Comparison of ENCODE assay signal across 23 cellular contexts in the genomic region with DNA sequence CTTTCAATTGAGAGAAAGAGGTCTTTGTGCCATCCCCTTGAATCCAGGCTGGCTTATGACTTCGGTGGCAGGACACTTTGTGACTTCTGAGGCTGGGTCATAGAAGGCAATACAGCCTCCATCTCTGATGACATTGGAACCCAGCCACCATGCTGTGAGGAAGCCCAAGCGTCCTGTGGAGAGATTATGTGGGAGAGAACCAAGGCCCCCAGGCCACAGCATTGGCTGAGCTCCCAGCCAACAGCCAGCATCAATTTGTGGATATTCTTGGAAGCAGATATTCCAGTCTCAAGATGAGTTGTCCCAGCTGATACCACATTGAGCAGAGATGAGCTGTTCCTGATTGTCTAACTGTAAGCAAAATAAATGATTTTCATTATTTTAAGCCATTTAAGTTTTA. TPM values are rescaled to one million over a fixed set of nuclear protein-coding genes. Genes with fewer than 3 reads are reported as not detected.
DNase-seq lines count a peak whose midpoint lies in the region; ATAC-seq and TF ChIP-seq lines count a peak whose summit lies in the region.
"Had no signal": no experiment of that assay in that cellular context is flagged by ENCODE, and none has a peak within 500 bp of the region (broad histone marks: within the 10 kb centered on the region; RNA-seq: fewer than 3 reads in every experiment).

No MANE protein-coding gene starts in this region.

- POLR2A ChIA-PET in SK-N-SH (lab: Yijun Ruan, JAX) = no interaction called here

- H2AFZ ChIP-seq in SK-N-SH (ENCODE audit: low read depth) = no peak overlapping the region
- no peak overlapping the region for H2AFZ ChIP-seq in neural progenitor cell (replicated peaks)

- no peak for TF ChIP-seq CTCF in SK-N-SH (IDR thresholded peaks at IDR 0.05)
- TF ChIP-seq CTCF in chondrocyte (IDR thresholded peaks at IDR 0.05) = no peak
- no peak for TF ChIP-seq CTCF in nephron progenitor cell (IDR thresholded peaks at IDR 0.05)
- TF ChIP-seq CTCF in neural progenitor cell (IDR thresholded peaks at IDR 0.05) = no peak

- H3F3A ChIP-seq in SK-N-SH (replicated peaks; ENCODE audit: insufficient read depth) = no peaks in the 10 kb centered on the region
- H3F3A ChIP-seq in neural progenitor cell (ENCODE audit: low read depth) = peaks cover 6% of the 10 kb centered on the region

- ATAC-seq in SK-N-SH treated with all-trans-retinoic acid at 6 μM for 48 hours (no peak), HG02763 (IDR thresholded peaks at IDR 0.05; ENCODE audit: unreplicated experiment) (no peak)

- H3K36me3 Mint-ChIP-seq in chondrocyte (ENCODE audit: low read depth) = no peaks in the 10 kb centered on the region
- H3K36me3 Mint-ChIP-seq in nephron progenitor cell (ENCODE audit: low read depth) = peaks cover 16% of the 10 kb centered on the region
- H3K36me3 Mint-ChIP-seq in neural progenitor cell = no peaks in the 10 kb centered on the region
- H3K36me3 Mint-ChIP-seq: CD14-positive monocyte had no signal

- H3K4me3 ChIP-seq in SK-N-SH (ENCODE audit: low read depth in 2 of 2, low read length in 1 of 2) = no peak overlapping the region
- H3K4me3 ChIP-seq in neural progenitor cell = no peak overlapping the region
- H3K4me3 ChIP-seq: BLaER1 treated with 17β-estradiol and CSF1 and Interleukin-3, amounts not matched to agents 10 nM and 100 nM; HAP-1 had no signal

- H3K4me3 Mint-ChIP-seq in chondrocyte (ENCODE audit: unreplicated experiment) (no peak overlapping the region), nephron progenitor cell (no peak overlapping the region), neural progenitor cell (no peak overlapping the region)
- H3K4me3 Mint-ChIP-seq: CD14-positive monocyte; CD4-positive, alpha-beta T cell; CD8-positive, alpha-beta memory T cell; HFFc6 had no signal

- H3K4me2 ChIP-seq in SK-N-SH (no peak overlapping the region), neural progenitor cell (no peak overlapping the region)

- no peak for TF ChIP-seq RAD21 in SK-N-SH (IDR thresholded peaks at IDR 0.05; ENCODE audit: low read length)

- H3K27ac Mint-ChIP-seq in chondrocyte (ENCODE audit: unreplicated experiment) = no peak overlapping the region
- H3K27ac Mint-ChIP-seq in nephron progenitor cell = peak overlapping the region; percentile 44
- H3K27ac Mint-ChIP-seq in neural progenitor cell = no peak overlapping the region
- H3K27ac Mint-ChIP-seq: CD4-positive, alpha-beta T cell; CD8-positive, alpha-beta memory T cell; HFFc6 had no signal

- no peak for TF ChIP-seq EP300 in SK-N-SH (IDR thresholded peaks at IDR 0.05; ENCODE audit: borderline replicate concordance in 1 of 2, low read depth in 1 of 2, low read length in 1 of 2)

- H3K27me3 ChIP-seq in SK-N-SH (ENCODE audit: insufficient read depth) (peaks cover 28% of the 10 kb centered on the region; the same call in 1 of the 2 replicates), neural progenitor cell (no peaks in the 10 kb centered on the region)
- H3K27me3 ChIP-seq: BE2C had no signal

- H3K4me1 ChIP-seq in SK-N-SH (ENCODE audit: control insufficient read depth in 1 of 2, insufficient read depth in 2 of 2, low read depth in 1 of 2, low read length in 1 of 2) = no peaks in the 10 kb centered on the region
- H3K4me1 ChIP-seq in neural progenitor cell = peaks cover 15% of the 10 kb centered on the region
- H3K4me1 ChIP-seq: BE2C had no signal

- H4K20me1 ChIP-seq in SK-N-SH (ENCODE audit: insufficient read depth) (no peaks in the 10 kb centered on the region), neural progenitor cell (ENCODE audit: low read depth) (no peaks in the 10 kb centered on the region)
- H4K20me1 ChIP-seq: BLaER1 treated with 17β-estradiol and CSF1 and Interleukin-3, amounts not matched to agents 10 nM and 100 nM had no signal

- DNase-seq in SK-N-SH (no peak), chondrocyte (ENCODE audit: low spot score) (peak; percentile 27), nephron progenitor cell (no peak), AG08396 (ENCODE audit: low spot score) (no peak), NCI-H345 treated with DMSO at 0.1 percent for 48 hours (lab: John Stamatoyannopoulos, UW; ENCODE audit: unreplicated experiment) (no peak), neural progenitor cell (ENCODE audit: low spot score) (no peak)
- DNase-seq: AML-193; BE2C; CD4-positive, alpha-beta T cell; CD8-positive, alpha-beta memory T cell; DMS 273 treated with DMSO at 0.1 percent for 48 hours; DMS79; GF-D8; GOT3; HFFc6 had no signal

- no peaks in the 10 kb centered on the region for H3K79me2 ChIP-seq in SK-N-SH (ENCODE audit: insufficient read depth)
- H3K79me2 ChIP-seq in neural progenitor cell (ENCODE audit: low read depth) = no peaks in the 10 kb centered on the region

- no peak overlapping the region for H3K9ac ChIP-seq in SK-N-SH
- H3K9ac ChIP-seq in neural progenitor cell = no peak overlapping the region
- H3K9ac ChIP-seq: BLaER1 treated with 17β-estradiol and CSF1 and Interleukin-3, amounts not matched to agents 10 nM and 100 nM had no signal

- no peaks in the 10 kb centered on the region for H3K36me3 ChIP-seq in SK-N-SH (replicated peaks in 1 of 2; ENCODE audit: control insufficient read depth in 1 of 2, insufficient read depth in 2 of 2, low read length in 1 of 2)
- H3K36me3 ChIP-seq in neural progenitor cell = no peaks in the 10 kb centered on the region
- H3K36me3 ChIP-seq: BE2C; BLaER1 treated with 17β-estradiol and CSF1 and Interleukin-3, amounts not matched to agents 10 nM and 100 nM; HAP-1 had no signal

- H3K4me1 Mint-ChIP-seq in chondrocyte (ENCODE audit: low read depth) (no peaks in the 10 kb centered on the region), nephron progenitor cell (peaks cover 72% of the 10 kb centered on the region), neural progenitor cell (peaks cover 7% of the 10 kb centered on the region)

- H3K27ac ChIP-seq in SK-N-SH (ENCODE audit: low read depth in 2 of 2, low read length in 1 of 2) (no peak overlapping the region), neural progenitor cell (no peak overlapping the region)
- H3K27ac ChIP-seq: 22Rv1; BLaER1 treated with 17β-estradiol and CSF1 and Interleukin-3, amounts not matched to agents 10 nM and 100 nM had no signal

- H3K27me3 Mint-ChIP-seq in chondrocyte (ENCODE audit: low read depth) (peaks cover 30% of the 10 kb centered on the region), nephron progenitor cell (ENCODE audit: low read depth, poor library complexity) (peaks cover 4% of the 10 kb centered on the region), neural progenitor cell (ENCODE audit: insufficient read depth, low read depth) (peaks cover 2% of the 10 kb centered on the region)

- peaks cover 13% of the 10 kb centered on the region for H3K9me3 Mint-ChIP-seq in chondrocyte (ENCODE audit: low read depth)
- H3K9me3 Mint-ChIP-seq in nephron progenitor cell = peaks cover 32% of the 10 kb centered on the region
- H3K9me3 Mint-ChIP-seq in neural progenitor cell = no peaks in the 10 kb centered on the region
- H3K9me3 Mint-ChIP-seq: CD4-positive, alpha-beta T cell had no signal

- WGBS in SK-N-SH (ENCODE audit: low lambda C conversion rate) = no CpG with 5 or more reads among the region's 2 CpGs

- no peaks in the 10 kb centered on the region for H3K9me2 ChIP-seq in SK-N-SH

- no peaks in the 10 kb centered on the region for H3K9me3 ChIP-seq in SK-N-SH
- H3K9me3 ChIP-seq in neural progenitor cell (ENCODE audit: low read depth) = no peaks in the 10 kb centered on the region
- H3K9me3 ChIP-seq: BE2C had no signal

- CTCF ChIA-PET in SK-N-SH (lab: Yijun Ruan, JAX) = interaction anchor here (1.4 to 1.9 kb wide), 3 partner anchors 16 to 86 kb away, joined by 7 to 9 read pairs (median 8); no protein-coding TSS in a partner anchor

TF ChIP-seq in SK-N-SH treated with all-trans-retinoic acid at 6 μM for 48 hours, 23 proteins besides CTCF, POLR2A, EP300 and RAD21:
- TF ChIP-seq PPARA (CRISPR knock-in tag; IDR thresholded peaks at IDR 0.05; ENCODE audit: borderline replicate concordance) (no peak), ZNF565 (CRISPR knock-in tag; conservative IDR thresholded peaks at IDR 0.05; ENCODE audit: low read depth) (peak; percentile 96)

TF ChIP-seq in SK-N-SH, 30 proteins besides CTCF, POLR2A, EP300 and RAD21:
- TF ChIP-seq CHD2 (IDR thresholded peaks at IDR 0.05; ENCODE audit: low read length, partially characterized antibody) = no peak
- no peak for TF ChIP-seq TCF12 (IDR thresholded peaks at IDR 0.05)
- no peak for TF ChIP-seq NFIC (IDR thresholded peaks at IDR 0.05; ENCODE audit: borderline replicate concordance)
- TF ChIP-seq NRF1 (IDR thresholded peaks at IDR 0.05; ENCODE audit: low read depth, low read length) = no peak
- TF ChIP-seq POLR2AphosphoS5 (IDR thresholded peaks at IDR 0.05; ENCODE audit: low read depth, low read length) = no peak
- no peak for TF ChIP-seq SMC3 (IDR thresholded peaks at IDR 0.05; ENCODE audit: low read depth, low read length)
- no peak for TF ChIP-seq ZBTB33 (IDR thresholded peaks at IDR 0.05; ENCODE audit: borderline replicate concordance, low read depth)

RNA-seq across cellular contexts. Expression of gene XIRP1, which starts 12.7 kb away (rescaled TPM):
- not detected in 2 replicates for polyA plus RNA-seq in SK-N-SH (2012; rRNA removed)
- polyA plus RNA-seq in SK-N-SH (2012; cell fraction: cytosol; rRNA removed) = not detected in 2 replicates
- 0.02 TPM in 1 of 2 replicates, not detected in the other for polyA plus RNA-seq in SK-N-SH (2012; cell fraction: nucleus; rRNA removed)
- total RNA-seq in chondrocyte = 0.10 TPM in 2 of 3 replicates, not detected in the other
- not detected in 2 replicates for total RNA-seq in neural progenitor cell (ENCODE audit: low replicate concordance)
- total RNA-seq: CD4-positive, alpha-beta T cell; G401; HFFc6 had no signal
- polyA plus RNA-seq: AG04450; CD14-positive monocyte; CD8-positive, alpha-beta memory T cell had no signal

RNA-seq across cellular contexts. Expression of gene CSRNP1, which starts 51.7 kb away (rescaled TPM):
- polyA plus RNA-seq in SK-N-SH (2012; rRNA removed) = 24.5 and 26.3 TPM in 2 replicates
- polyA plus RNA-seq in SK-N-SH (2012; cell fraction: cytosol; rRNA removed) = 12.5 and 13.2 TPM in 2 replicates
- 43.9 and 63.0 TPM in 2 replicates for polyA plus RNA-seq in SK-N-SH (2012; cell fraction: nucleus; rRNA removed)
- total RNA-seq in chondrocyte (15.2 to 22.3 TPM (median 21.2 TPM) in 3 replicates), neural progenitor cell (ENCODE audit: low replicate concordance) (1.9 and 6.5 TPM in 2 replicates)
